Comparison of ENCODE assay signal across 25 cellular contexts in the genomic region with DNA sequence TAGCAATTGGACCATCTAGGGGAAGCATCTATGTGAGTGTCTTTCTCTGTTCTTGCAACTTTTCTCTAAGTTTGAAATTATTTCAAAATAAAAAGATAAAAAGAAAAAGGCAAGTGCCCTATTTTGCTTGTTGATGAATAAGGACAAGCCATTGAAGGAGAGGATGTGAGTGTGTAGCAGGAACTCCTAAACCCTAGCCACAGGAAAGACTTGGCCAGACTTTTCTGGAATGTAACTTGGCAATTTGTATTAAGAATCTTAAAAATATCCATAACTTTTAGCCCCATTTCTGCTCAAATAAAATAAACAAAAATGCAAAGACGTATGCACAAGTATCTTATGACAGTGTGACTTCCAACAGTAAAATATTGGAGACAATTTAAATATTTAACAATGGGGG.
DNase-seq lines count a peak whose midpoint lies in the region; FAIRE-seq and TF ChIP-seq lines count a peak whose summit lies in the region.
"Had no signal": no experiment of that assay in that cellular context is flagged by ENCODE, and none has a peak within 500 bp of the region (broad histone marks: within the 10 kb centered on the region; RNA-seq: fewer than 3 reads in every experiment).

No MANE protein-coding gene starts in this region.

- CTCF ChIA-PET in activated naive CD4-positive, alpha-beta T cell treated with anti-CD3 and anti-CD28 coated beads for 36 hours (lab: Charles Lee), result no interaction called here

- H3K27ac Mint-ChIP-seq in activated naive CD4-positive, alpha-beta T cell treated with anti-CD3 and anti-CD28 coated beads for 36 hours, result no peak overlapping the region
- H3K27ac Mint-ChIP-seq: CD4-positive, alpha-beta T cell had no signal

- peaks cover 44 to 58% (median 51%) of the 10 kb centered on the region in 4 donors for H3K4me1 ChIP-seq in esophagus muscularis mucosa
- H3K4me1 ChIP-seq in sigmoid colon, result peaks cover 0 to 62% (median 58%) of the 10 kb centered on the region in 4 donors
- H3K4me1 ChIP-seq: prostate gland had no signal

- H3K36me3 ChIP-seq in esophagus muscularis mucosa (no peaks in the 10 kb centered on the region), sigmoid colon (no peaks in the 10 kb centered on the region)
- H3K36me3 ChIP-seq: adrenal gland, gastroesophageal sphincter, prostate gland had no signal

- H3K9me3 Mint-ChIP-seq in activated naive CD4-positive, alpha-beta T cell treated with anti-CD3 and anti-CD28 coated beads for 36 hours, result no peaks in the 10 kb centered on the region
- H3K9me3 Mint-ChIP-seq: CD4-positive, alpha-beta T cell had no signal

- FAIRE-seq in urothelium cell line (lab: Jason Lieb, UNC), result no peak
- FAIRE-seq: bronchial epithelial cell, RCC 7860 had no signal

- H3K27me3 Mint-ChIP-seq in activated naive CD4-positive, alpha-beta T cell treated with anti-CD3 and anti-CD28 coated beads for 36 hours (ENCODE audit: low read depth), result no peaks in the 10 kb centered on the region
- H3K27me3 Mint-ChIP-seq: CD4-positive, alpha-beta T cell had no signal

- WGBS in esophagus muscularis mucosa, result 31% methylated on average over 1 of the region's 1 CpG
- 75 to 82% methylated on average over 1 of the region's 1 CpG for WGBS in sigmoid colon, 2 donors

- no peak overlapping the region for H3K4me3 Mint-ChIP-seq in activated naive CD4-positive, alpha-beta T cell treated with anti-CD3 and anti-CD28 coated beads for 36 hours
- H3K4me3 Mint-ChIP-seq: CD4-positive, alpha-beta T cell; IgD-negative memory B cell had no signal

- no peak for TF ChIP-seq EP300 in esophagus muscularis mucosa (IDR thresholded peaks at IDR 0.05)
- no peak for TF ChIP-seq EP300 in sigmoid colon (IDR thresholded peaks at IDR 0.05)

- H3K27me3 ChIP-seq in esophagus muscularis mucosa (no peaks in the 10 kb centered on the region), sigmoid colon (no peaks in the 10 kb centered on the region)
- H3K27me3 ChIP-seq: adrenal gland, gastroesophageal sphincter had no signal

- intact Hi-C loops in esophagus muscularis mucosa (cut with DNase I) (no loop called here), sigmoid colon (cut with DNase I) (no loop called here)
- intact Hi-C loops in activated naive CD4-positive, alpha-beta T cell treated with anti-CD3 and anti-CD28 coated beads for 36 hours (cut with micrococcal nuclease), result no loop called here

- no peaks in the 10 kb centered on the region for H3K36me3 Mint-ChIP-seq in activated naive CD4-positive, alpha-beta T cell treated with anti-CD3 and anti-CD28 coated beads for 36 hours (ENCODE audit: low read depth)
- H3K36me3 Mint-ChIP-seq: IgD-negative memory B cell had no signal

- TF ChIP-seq CTCF in AG10803 (conservative IDR thresholded peaks at IDR 0.05; ENCODE audit: low read length) (no peak), VCaP (conservative IDR thresholded peaks at IDR 0.05) (no peak), esophagus muscularis mucosa (IDR thresholded peaks at IDR 0.05) (no peak), sigmoid colon (IDR thresholded peaks at IDR 0.05) (no peak)

- H3K4me1 Mint-ChIP-seq in activated naive CD4-positive, alpha-beta T cell treated with anti-CD3 and anti-CD28 coated beads for 36 hours (ENCODE audit: low read depth), result no peaks in the 10 kb centered on the region

- no peak for TF ChIP-seq POLR2A in esophagus muscularis mucosa (IDR thresholded peaks at IDR 0.05; ENCODE audit: low read depth)
- TF ChIP-seq POLR2A in sigmoid colon (IDR thresholded peaks at IDR 0.05), result no peak

- H3K9me3 ChIP-seq in esophagus muscularis mucosa (no peaks in the 10 kb centered on the region), sigmoid colon (no peaks in the 10 kb centered on the region)
- H3K9me3 ChIP-seq: adrenal gland, gastroesophageal sphincter, prostate gland had no signal

- H3K4me3 ChIP-seq in AG10803 (ENCODE audit: low read length) (no peak overlapping the region), esophagus muscularis mucosa (no peak overlapping the region), sigmoid colon (no peak overlapping the region)
- H3K4me3 ChIP-seq: adrenal gland, gastroesophageal sphincter, lung, prostate gland, skin epidermis had no signal

- peak overlapping the region; percentile 99; the same call in 1 of the 2 replicates for H3K27ac ChIP-seq in VCaP
- H3K27ac ChIP-seq in esophagus muscularis mucosa (replicated peaks in 1 of 4), result peak overlapping the region in 3 of 4 donors; percentile 2 to 88 (median 9)
- H3K27ac ChIP-seq in sigmoid colon, result peak overlapping the region in 3 of 4 donors; percentile 59 to 94 (median 89)
- H3K27ac ChIP-seq: prostate gland had no signal

- DNase-seq in AG10803 (ENCODE audit: low read depth), result peak; percentile 84
- no peak for DNase-seq in esophagus muscularis mucosa (ENCODE audit: extremely low spot score)
- no peak for DNase-seq in sigmoid colon
- no peak for DNase-seq in NCI-H1092 treated with DMSO at 0.1 percent for 48 hours (lab: John Stamatoyannopoulos, UW)
- DNase-seq in activated naive CD4-positive, alpha-beta T cell treated with anti-CD3 and anti-CD28 coated beads for 36 hours, result no peak
- no peak for DNase-seq in GF-D8 (lab: John Stamatoyannopoulos, UW)
- DNase-seq in urothelium cell line (ENCODE audit: low spot score), result no peak
- DNase-seq: activated CD8-positive, alpha-beta memory T cell treated with anti-CD3 and anti-CD28 coated beads for 24 hours; activated gamma-delta T cell; activated T-cell treated with anti-CD3 and anti-CD28 coated beads, Interleukin-2, amount 50 U/mL, for 1 hour; CD4-positive, alpha-beta T cell; islet precursor cell; NCI-H1092; NCI-H1930; NCI-H526 treated with DMSO at 0.1 percent for 48 hours; stimulated activated CD4-positive, alpha-beta T cell treated with anti-CD3 and anti-CD28 coated beads, Interleukin-2, amount 100 ng/mL, for 24 hours had no signal

Comparison
In these comparisons a context has a peak if more than half of its experiments do, and no peak if none do; other contexts are left out.
1. H3K27ac ChIP-seq: peak in every context shown above with its lines; median percentile 99 in VCaP; 89 in sigmoid colon; 9 in esophagus muscularis mucosa.